In genomic region chr15:78774451-78774990, GRCh38 we compare ENCODE assay signal across 3 cellular contexts. TPM values are rescaled to one million over a fixed set of nuclear protein-coding genes. Genes with fewer than 3 reads are reported as not detected.
"Had no signal": no experiment of that assay in that cellular context is flagged by ENCODE, and none has a peak within 500 bp of the region (broad histone marks: within the 10 kb centered on the region; RNA-seq: fewer than 3 reads in every experiment).

No MANE protein-coding gene starts in this region.

RNA-seq across cellular contexts. Expression of gene ADAMTS7, which starts 36.7 kb away (rescaled TPM):
- total RNA-seq: mononuclear cell had no signal
- polyA plus RNA-seq: immature natural killer cell; naive thymus-derived CD4-positive, alpha-beta T cell had no signal
